ENCODE assay signal across 16 cellular contexts in genomic region chr16:85618509-85618908, GRCh38.
"Had no signal": no experiment of that assay in that cellular context is flagged by ENCODE, and none has a peak within 500 bp of the region (broad histone marks: within the 10 kb centered on the region; RNA-seq: fewer than 3 reads in every experiment).

No MANE protein-coding gene starts in this region.

- H3K27ac ChIP-seq: gastrocnemius medialis, heart left ventricle, left ventricle myocardium inferior, prostate gland, transverse colon had no signal

- DNase-seq: activated CD4-positive, alpha-beta T cell treated with anti-CD3 and anti-CD28 coated beads, Interleukin-2, amount 50 U/mL, for 1 hour; activated CD8-positive, alpha-beta memory T cell treated with anti-CD3 and anti-CD28 coated beads, Interleukin-2, amount 50 U/mL, for 4 hours; activated effector memory CD4-positive, alpha-beta T cell treated with Interleukin-2 at 50 U/mL for 16 hours; activated naive CD4-positive, alpha-beta T cell treated with anti-CD3 and anti-CD28 coated beads, Interleukin-2, amount 10 ng/mL, durations not matched to agents 7 days and 5 days; activated T-cell treated with anti-CD3 and anti-CD28 coated beads, Interleukin-2, amount 50 U/mL, for 48 hours; erythroblast; gastrocnemius medialis; heart left ventricle; left ventricle myocardium inferior; transverse colon had no signal

- H3K27me3 Mint-ChIP-seq: stimulated activated naive CD8-positive, alpha-beta T cell treated with anti-CD3 and anti-CD28 coated beads, Interleukin-15, Interleukin-2, amounts not matched to agents 100 ng/mL and 50 ng/mL, for 24 hours had no signal

- H3K27me3 ChIP-seq: gastrocnemius medialis, heart left ventricle, transverse colon had no signal

- H3K9me3 Mint-ChIP-seq: activated naive CD4-positive, alpha-beta T cell treated with anti-CD3 and anti-CD28 coated beads, Interleukin-2, amount 10 ng/mL, durations not matched to agents 7 days and 5 days; stimulated activated naive CD8-positive, alpha-beta T cell treated with anti-CD3 and anti-CD28 coated beads, Interleukin-15, Interleukin-2, amounts not matched to agents 100 ng/mL and 50 ng/mL, for 24 hours; T-helper 1 cell treated with Interleukin-12 subunit alpha and Interleukin-12 subunit beta and Interleukin-4 antibody, amounts not matched to agents 30 μg/mL and 1 μg/mL, for 36 hours had no signal

- H3K36me3 Mint-ChIP-seq: activated naive CD4-positive, alpha-beta T cell treated with anti-CD3 and anti-CD28 coated beads, Interleukin-2, amount 10 ng/mL, durations not matched to agents 7 days and 5 days had no signal

- H3K4me3 Mint-ChIP-seq: activated naive CD4-positive, alpha-beta T cell treated with anti-CD3 and anti-CD28 coated beads, Interleukin-2, amount 10 ng/mL, durations not matched to agents 7 days and 5 days; stimulated activated naive CD8-positive, alpha-beta T cell treated with anti-CD3 and anti-CD28 coated beads, Interleukin-15, Interleukin-2, amounts not matched to agents 100 ng/mL and 50 ng/mL, for 24 hours; T-helper 1 cell treated with Interleukin-12 subunit alpha and Interleukin-12 subunit beta and Interleukin-4 antibody, amounts not matched to agents 30 μg/mL and 1 μg/mL, for 36 hours had no signal

- ATAC-seq: activated CD4-positive, CD25-positive, alpha-beta regulatory T cell treated with anti-CD3 and anti-CD28 coated beads, Interleukin-2, amount 50 U/mL, for 24 hours; gastrocnemius medialis; heart left ventricle; right cardiac atrium had no signal

- H3K36me3 ChIP-seq: gastrocnemius medialis, heart left ventricle, prostate gland, transverse colon had no signal

- H3K4me3 ChIP-seq: gastrocnemius medialis, heart left ventricle, left ventricle myocardium inferior, prostate gland, skin epidermis, transverse colon had no signal

- H3K27ac Mint-ChIP-seq: activated naive CD4-positive, alpha-beta T cell treated with anti-CD3 and anti-CD28 coated beads, Interleukin-2, amount 10 ng/mL, durations not matched to agents 7 days and 5 days; stimulated activated naive CD8-positive, alpha-beta T cell treated with anti-CD3 and anti-CD28 coated beads, Interleukin-15, Interleukin-2, amounts not matched to agents 100 ng/mL and 50 ng/mL, for 24 hours; T-helper 1 cell treated with Interleukin-12 subunit alpha and Interleukin-12 subunit beta and Interleukin-4 antibody, amounts not matched to agents 30 μg/mL and 1 μg/mL, for 36 hours had no signal

- H3K9me3 ChIP-seq: gastrocnemius medialis, heart left ventricle, left ventricle myocardium inferior, prostate gland, transverse colon had no signal
